ENCODE assay signal across 12 cellular contexts in genomic region chr10:75208177-75208576, GRCh38. TPM values are rescaled to one million over a fixed set of nuclear protein-coding genes. Genes with fewer than 3 reads are reported as not detected.
DNase-seq lines count a peak whose midpoint lies in the region; ATAC-seq and TF ChIP-seq lines count a peak whose summit lies in the region.
"Had no signal": no experiment of that assay in that cellular context is flagged by ENCODE, and none has a peak within 500 bp of the region (broad histone marks: within the 10 kb centered on the region; RNA-seq: fewer than 3 reads in every experiment).

No MANE protein-coding gene starts in this region.

- no peak for ATAC-seq in T-helper 17 cell
- ATAC-seq in HG02763 (IDR thresholded peaks at IDR 0.05; ENCODE audit: unreplicated experiment): no peak
- ATAC-seq: left cardiac atrium had no signal

- H3K4me3 ChIP-seq in fibroblast of mammary gland (ENCODE audit: control insufficient read depth, low read depth, low read length) (no peak overlapping the region), skeletal muscle cell (ENCODE audit: low read depth, low read length) (no peak overlapping the region)

- H3K4me3 Mint-ChIP-seq in T-helper 2 cell treated with Interferon-gamma antibody and Interleukin-4, amounts not matched to agents 5 μg/mL and 100 μg/mL, for 36 hours: peak overlapping the region; percentile 41
- peak overlapping the region; percentile 39 for H3K4me3 Mint-ChIP-seq in T-helper 17 cell

- peaks cover 28% of the 10 kb centered on the region for H3K4me1 Mint-ChIP-seq in T-helper 2 cell treated with Interferon-gamma antibody and Interleukin-4, amounts not matched to agents 5 μg/mL and 100 μg/mL, for 36 hours (ENCODE audit: low read depth)
- H3K4me1 Mint-ChIP-seq in T-helper 17 cell: peaks cover 24% of the 10 kb centered on the region

- peaks cover 20% of the 10 kb centered on the region for H3K36me3 Mint-ChIP-seq in T-helper 2 cell treated with Interferon-gamma antibody and Interleukin-4, amounts not matched to agents 5 μg/mL and 100 μg/mL, for 36 hours (ENCODE audit: low read depth)
- peaks cover 2% of the 10 kb centered on the region for H3K36me3 Mint-ChIP-seq in T-helper 17 cell (ENCODE audit: low read depth)

- no peak for DNase-seq in T-helper 2 cell treated with Interferon-gamma antibody and Interleukin-4, amounts not matched to agents 5 μg/mL and 100 μg/mL, for 36 hours (ENCODE audit: low spot score)
- no peak for DNase-seq in T-helper 2 cell
- no peak for DNase-seq in T-helper 17 cell
- DNase-seq in fibroblast of mammary gland (ENCODE audit: low read depth): peak; percentile 81
- DNase-seq in skeletal muscle cell (ENCODE audit: low read depth): peak; percentile 51
- DNase-seq in GM20000 (ENCODE audit: low spot score): no peak
- DNase-seq in germinal center (ENCODE audit: low spot score): no peak
- DNase-seq: ACHN, left cardiac atrium, NCI-H1694 treated with DMSO at 0.1 percent for 48 hours, SW 1271 had no signal

- no peaks in the 10 kb centered on the region for H3K27me3 Mint-ChIP-seq in T-helper 2 cell treated with Interferon-gamma antibody and Interleukin-4, amounts not matched to agents 5 μg/mL and 100 μg/mL, for 36 hours (ENCODE audit: low read depth)
- no peaks in the 10 kb centered on the region for H3K27me3 Mint-ChIP-seq in T-helper 17 cell

- TF ChIP-seq CTCF in fibroblast of mammary gland (conservative IDR thresholded peaks at IDR 0.05; ENCODE audit: control insufficient read depth, insufficient read depth, low read depth, low read length): no peak
- TF ChIP-seq CTCF in GM20000 (IDR thresholded peaks at IDR 0.05; ENCODE audit: extremely low read depth, missing control alignments): no peak

- no peaks in the 10 kb centered on the region for H3K9me3 Mint-ChIP-seq in T-helper 2 cell treated with Interferon-gamma antibody and Interleukin-4, amounts not matched to agents 5 μg/mL and 100 μg/mL, for 36 hours

- no peaks in the 10 kb centered on the region for H3K9me3 ChIP-seq in T-helper 17 cell (ENCODE audit: control insufficient read depth, low read length, poor library complexity, severe bottlenecking)

- H3K27ac Mint-ChIP-seq in T-helper 2 cell treated with Interferon-gamma antibody and Interleukin-4, amounts not matched to agents 5 μg/mL and 100 μg/mL, for 36 hours: peak overlapping the region; percentile 51
- peak overlapping the region; percentile 57 for H3K27ac Mint-ChIP-seq in T-helper 17 cell

RNA-seq across cellular contexts. Expression of gene VDAC2, which starts 2.4 kb away (rescaled TPM):
- 100 to 1,000 TPM; 109 to 117 TPM for total RNA-seq in T-helper 17 cell

RNA-seq across cellular contexts. Expression of gene COMTD1, which starts 27.6 kb away (rescaled TPM):
- 10 to 100 TPM; 18.1 to 23.8 TPM for total RNA-seq in T-helper 17 cell

Comparison
In these comparisons a context has a peak if more than half of its experiments do, and no peak if none do; other contexts are left out.
1. DNase-seq: peak in fibroblast of mammary gland (single experiment) and skeletal muscle cell (single experiment); none in T-helper 2 cell treated with Interferon-gamma antibody and Interleukin-4, amounts not matched to agents 5 μg/mL and 100 μg/mL, for 36 hours (single experiment), T-helper 2 cell (0 of 5), T-helper 17 cell (0 of 3), GM20000 (single experiment) and germinal center (single experiment).